In genomic region chr9:38166501-38166900, GRCh38 we compare ENCODE assay signal across 11 cellular contexts.
"Had no signal": no experiment of that assay in that cellular context is flagged by ENCODE, and none has a peak within 500 bp of the region (broad histone marks: within the 10 kb centered on the region; RNA-seq: fewer than 3 reads in every experiment).

No MANE protein-coding gene starts in this region.

- ATAC-seq: GM23338, HCT116 had no signal

- DNase-seq: GM23248, GOT3, H7, H9, HCEC 1CT, HFFc6 had no signal

- H3K9ac ChIP-seq: GM23248 had no signal

- FAIRE-seq: H1, H54 had no signal

- H2AFZ ChIP-seq: GM23248, GM23338 had no signal

- H3K36me3 ChIP-seq: HAP-1 had no signal

- H3K27ac ChIP-seq: GM23248 had no signal

- H3K4me2 ChIP-seq: GM23338 had no signal

- H3K4me3 ChIP-seq: GM23248, GM23338, HAP-1 had no signal
